In the genomic region with DNA sequence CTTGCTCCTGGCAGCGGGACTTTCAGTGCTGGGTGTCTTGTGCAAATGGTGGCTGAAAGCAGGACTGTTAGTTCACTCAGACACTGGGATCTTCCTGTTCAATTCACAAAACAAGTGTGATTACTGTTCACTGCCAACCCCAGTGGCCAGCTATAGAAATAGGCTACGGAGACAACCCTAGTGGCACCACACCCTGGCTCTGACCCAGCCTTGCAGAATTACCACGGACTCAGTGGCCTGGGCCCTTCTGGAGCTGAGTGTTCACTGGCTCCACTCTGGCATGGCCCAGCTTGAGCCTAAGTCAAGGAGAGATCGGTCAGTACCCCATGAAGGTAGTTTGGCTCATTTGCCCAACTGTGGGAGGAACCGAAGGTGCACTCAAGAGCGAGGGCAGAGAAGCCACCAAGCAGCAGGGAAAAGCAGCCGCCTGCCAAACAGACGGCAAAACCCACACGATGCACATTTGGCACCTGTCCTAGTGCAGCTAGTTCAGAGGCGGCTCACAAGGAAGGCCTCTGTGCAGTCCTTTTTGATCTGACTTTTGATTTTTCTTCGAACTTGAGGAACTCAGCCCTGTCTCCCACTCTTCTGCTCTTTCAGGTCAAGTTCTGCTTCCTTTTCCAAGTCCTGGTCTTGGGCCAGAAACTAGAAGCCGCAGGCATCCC, we compare ENCODE assay signal across 14 cellular contexts. TPM values are rescaled to one million over a fixed set of nuclear protein-coding genes. Genes with fewer than 3 reads are reported as not detected.
DNase-seq lines count a peak whose midpoint lies in the region; ATAC-seq and TF ChIP-seq lines count a peak whose summit lies in the region.
"Had no signal": no experiment of that assay in that cellular context is flagged by ENCODE, and none has a peak within 500 bp of the region (broad histone marks: within the 10 kb centered on the region; RNA-seq: fewer than 3 reads in every experiment).

No MANE protein-coding gene starts in this region.

- H3K27ac ChIP-seq in Panc1 (ENCODE audit: low read length), result no peak overlapping the region
- peak overlapping the region; percentile 83 for H3K27ac ChIP-seq in psoas muscle
- H3K27ac ChIP-seq: brain microvascular endothelial cell had no signal

- CTCF ChIA-PET in Panc1 (lab: Charles Lee), result no interaction called here

- no peaks in the 10 kb centered on the region for H3K27me3 ChIP-seq in Panc1 (ENCODE audit: control insufficient read depth, insufficient read depth, low read length)
- H3K27me3 ChIP-seq in psoas muscle (ENCODE audit: insufficient read depth in 3 of 3, low read length in 2 of 3), result no peaks in the 10 kb centered on the region
- H3K27me3 ChIP-seq: brain microvascular endothelial cell had no signal

- H3K9me3 ChIP-seq in Panc1 (ENCODE audit: control insufficient read depth, insufficient read depth, low read depth, low read length), result no peaks in the 10 kb centered on the region
- H3K9me3 ChIP-seq in psoas muscle, result no peaks in the 10 kb centered on the region

- H3K4me1 ChIP-seq in Panc1 (ENCODE audit: control insufficient read depth, insufficient read depth, low read length), result peaks cover 30% of the 10 kb centered on the region
- H3K4me1 ChIP-seq in psoas muscle, result peaks cover 60% of the 10 kb centered on the region

- TF ChIP-seq CTCF in Panc1 (IDR thresholded peaks at IDR 0.05) (no peak), psoas muscle (IDR thresholded peaks at IDR 0.05) (no peak)

- H3K4me3 ChIP-seq in Panc1 (ENCODE audit: low read depth in 2 of 2, low read length in 2 of 2) (no peak overlapping the region), psoas muscle (peak overlapping the region; percentile 31)
- H3K4me3 ChIP-seq: GM23338 had no signal

- in situ Hi-C loops in Panc1 (cut with HindIII; ENCODE audit: low pct_unique_long_range_greater_than_20kb, low sequenced_read_pairs), result no loop called here

- DNase-seq in CD1c-positive myeloid dendritic cell (ENCODE audit: extremely low spot score) (peak; percentile 19), Panc1 (ENCODE audit: low read depth, low spot score) (no peak), left ventricle myocardium superior (no peak), psoas muscle (peak in 1 of 2 donors; percentile 69), KG1 (lab: John Stamatoyannopoulos, UW) (no peak), HUDEP-2 (lab: John Stamatoyannopoulos, UW; ENCODE audit: unreplicated experiment in 76 of 76) (no peak), NCI-H82 (lab: John Stamatoyannopoulos, UW) (no peak)
- no peak for DNase-seq in activated effector memory CD4-positive, alpha-beta T cell treated with anti-CD3 and anti-CD28 coated beads, Interleukin-2, amount 50 U/mL, for 16 hours
- DNase-seq: activated T-cell treated with anti-CD3 and anti-CD28 coated beads for 4 hours; brain microvascular endothelial cell; CD4-positive, CD25-positive, alpha-beta regulatory T cell; NCI-H1048; NCI-H526 treated with DMSO at 0.1 percent for 48 hours had no signal

- POLR2A ChIA-PET in Panc1 (lab: Charles Lee), result no interaction called here

- 25 to 43% (median 28%) methylated on average over 12 of the region's 12 CpGs for WGBS in psoas muscle, 3 donors

- ATAC-seq in Panc1 (peak; percentile 28; the same call in 1 of the 2 replicates), left ventricle myocardium superior (peak; percentile 17), psoas muscle (peak in 3 of 4 donors; percentile 14 to 56 (median 34))
- ATAC-seq: GM23338 had no signal

- H3K36me3 ChIP-seq in Panc1 (ENCODE audit: control insufficient read depth, insufficient read depth, low read length) (peaks cover 5% of the 10 kb centered on the region; the same call in 1 of the 2 replicates), psoas muscle (ENCODE audit: insufficient read depth in 1 of 2, low read depth in 1 of 2) (peaks cover 0 to 41% of the 10 kb centered on the region in 2 donors)

- intact Hi-C loops in Panc1 (cut with micrococcal nuclease; ENCODE audit: unreplicated experiment) (no loop called here), left ventricle myocardium superior (cut with micrococcal nuclease) (no loop called here), psoas muscle (cut with DNase I) (no loop called here)

- BruUV-seq in Panc1 (replicated peaks; lab: Mats Ljungman, UMichigan), result no TSS peak

RNA-seq across cellular contexts. Expression of gene KIAA2013, which starts 5.9 kb away (rescaled TPM):
- total RNA-seq in Panc1 (2021; ENCODE audit: unreplicated experiment), result 72.4 TPM
- 111 TPM for polyA plus RNA-seq in Panc1 (2012; ENCODE audit: insufficient read length)
- total RNA-seq in left ventricle myocardium superior, result 35.8 TPM
- 10 to 100 TPM; 29.7 to 35.8 (median 33.4) TPM for total RNA-seq in psoas muscle
- polyA plus RNA-seq in psoas muscle, result 10 to 100 TPM; 24.4 to 79.7 (median 34.7) TPM

RNA-seq across cellular contexts. Expression of gene PLOD1, which starts 14.1 kb away (rescaled TPM):
- total RNA-seq in Panc1 (2021; ENCODE audit: unreplicated experiment), result 156 TPM
- polyA plus RNA-seq in Panc1 (2012; ENCODE audit: insufficient read length), result 305 TPM
- total RNA-seq in left ventricle myocardium superior, result 64.4 TPM
- 10 to 100 TPM; 25.1 to 52.3 (median 35.7) TPM for total RNA-seq in psoas muscle
- polyA plus RNA-seq in psoas muscle, result 10 to 100 TPM; 33.5 to 48.6 (median 39.1) TPM

RNA-seq across cellular contexts. Expression of gene MFN2, which starts 59.9 kb away (rescaled TPM):
- 104 TPM for total RNA-seq in Panc1 (2021; ENCODE audit: unreplicated experiment)
- 74.4 TPM for polyA plus RNA-seq in Panc1 (2012; ENCODE audit: insufficient read length)
- total RNA-seq in left ventricle myocardium superior, result 688 TPM
- 100 to 1,000 TPM; 245 to 542 (median 320) TPM for total RNA-seq in psoas muscle
- polyA plus RNA-seq in psoas muscle, result 100 to 1,000 TPM; 163 to 225 (median 177) TPM
